ENCODE assay signal across 13 cellular contexts in the genomic region with DNA sequence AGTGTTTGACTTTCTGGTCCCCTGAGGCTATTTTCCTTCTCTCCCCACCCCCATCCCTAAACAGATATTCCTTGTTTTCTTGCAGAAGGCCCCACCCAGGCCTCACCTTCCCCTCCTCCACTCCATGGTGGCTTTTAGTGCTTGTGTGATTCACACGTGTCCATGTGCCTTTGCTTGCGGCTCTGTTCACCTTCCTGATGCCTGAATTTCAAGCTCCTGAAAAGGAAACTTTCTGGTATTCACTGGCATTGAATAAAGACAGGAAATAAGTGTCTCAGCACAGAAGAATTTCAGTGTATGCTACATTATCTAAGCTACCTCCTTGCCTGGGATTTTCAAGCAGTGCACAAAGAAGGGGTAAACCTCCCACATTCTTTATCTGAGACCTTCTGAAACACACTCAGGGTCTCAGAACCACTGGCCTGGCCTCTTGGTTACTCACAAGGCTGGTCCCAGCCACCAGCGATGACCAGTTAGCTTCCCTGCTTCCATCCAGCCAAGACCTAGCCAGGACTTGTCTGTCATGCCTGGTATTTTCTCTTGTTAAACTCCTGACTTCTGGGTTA. TPM values are rescaled to one million over a fixed set of nuclear protein-coding genes. Genes with fewer than 3 reads are reported as not detected.
DNase-seq lines count a peak whose midpoint lies in the region; ATAC-seq and TF ChIP-seq lines count a peak whose summit lies in the region.
"Had no signal": no experiment of that assay in that cellular context is flagged by ENCODE, and none has a peak within 500 bp of the region (broad histone marks: within the 10 kb centered on the region; RNA-seq: fewer than 3 reads in every experiment).

No MANE protein-coding gene starts in this region.

- peak overlapping the region; percentile 99 for H3K27ac ChIP-seq in RWPE2 (ENCODE audit: poor library complexity, severe bottlenecking)
- H3K27ac ChIP-seq: dorsolateral prefrontal cortex, neutrophil had no signal

- H3K27me3 ChIP-seq in RWPE2 (ENCODE audit: insufficient read depth, poor library complexity, severe bottlenecking) = no peaks in the 10 kb centered on the region
- H3K27me3 ChIP-seq: dorsolateral prefrontal cortex, neutrophil had no signal

- H3K4me3 ChIP-seq in RWPE2 (ENCODE audit: severe bottlenecking) (no peak overlapping the region), fibroblast of mammary gland (ENCODE audit: control insufficient read depth, low read depth, low read length) (no peak overlapping the region)
- H3K4me3 ChIP-seq: dorsolateral prefrontal cortex had no signal

- H3K9me3 Mint-ChIP-seq in progenitor cell of endocrine pancreas (ENCODE audit: low read depth) = no peaks in the 10 kb centered on the region
- H3K9me3 Mint-ChIP-seq: activated CD4-positive, alpha-beta T cell treated with anti-CD3 and anti-CD28 coated beads, Interleukin-2, amount 10 ng/mL, durations not matched to agents 24 days and 14 days had no signal

- H3K27me3 Mint-ChIP-seq in progenitor cell of endocrine pancreas = no peaks in the 10 kb centered on the region
- H3K27me3 Mint-ChIP-seq: activated CD4-positive, alpha-beta T cell treated with anti-CD3 and anti-CD28 coated beads, Interleukin-2, amount 10 ng/mL, durations not matched to agents 24 days and 14 days had no signal

- DNase-seq in GM04503 (ENCODE audit: low read depth) (peak; percentile 44), RWPE2 (ENCODE audit: low spot score) (peak; percentile 95), fibroblast of mammary gland (ENCODE audit: low read depth) (peak; percentile 36), progenitor cell of endocrine pancreas (ENCODE audit: low spot score, unreplicated experiment) (no peak), HEK293T (ENCODE audit: extremely low spot score) (no peak), NK-92 (lab: John Stamatoyannopoulos, UW; ENCODE audit: unreplicated experiment) (no peak), cerebellar nuclear complex (lab: John Stamatoyannopoulos, UW) (no peak)
- DNase-seq: activated CD4-positive, alpha-beta T cell treated with anti-CD3 and anti-CD28 coated beads, Interleukin-2, amount 10 ng/mL, durations not matched to agents 24 days and 14 days; dorsolateral prefrontal cortex; NCI-H187; stimulated activated naive CD8-positive, alpha-beta T cell treated with anti-CD3 and anti-CD28 coated beads, Interleukin-15, Interleukin-2, amounts not matched to agents 100 U/mL and 50 U/mL, for 24 hours had no signal

- TF ChIP-seq CTCF in RWPE2 (IDR thresholded peaks at IDR 0.05; ENCODE audit: poor library complexity, severe bottlenecking) = no peak
- TF ChIP-seq CTCF in fibroblast of mammary gland (conservative IDR thresholded peaks at IDR 0.05; ENCODE audit: control insufficient read depth, insufficient read depth, low read depth, low read length) = no peak
- TF ChIP-seq CTCF in progenitor cell of endocrine pancreas (IDR thresholded peaks at IDR 0.05; ENCODE audit: unreplicated experiment) = no peak

- no peaks in the 10 kb centered on the region for H3K9me3 ChIP-seq in RWPE2 (ENCODE audit: severe bottlenecking)
- H3K9me3 ChIP-seq: neutrophil had no signal

- H3K4me3 Mint-ChIP-seq in progenitor cell of endocrine pancreas (ENCODE audit: low read depth) = no peak overlapping the region
- H3K4me3 Mint-ChIP-seq: activated CD4-positive, alpha-beta T cell treated with anti-CD3 and anti-CD28 coated beads, Interleukin-2, amount 10 ng/mL, durations not matched to agents 24 days and 14 days had no signal

- peaks cover 14% of the 10 kb centered on the region for H3K4me1 Mint-ChIP-seq in progenitor cell of endocrine pancreas (ENCODE audit: low read depth)
- H3K4me1 Mint-ChIP-seq: activated CD4-positive, alpha-beta T cell treated with anti-CD3 and anti-CD28 coated beads, Interleukin-2, amount 10 ng/mL, durations not matched to agents 24 days and 14 days had no signal

- H3K27ac Mint-ChIP-seq in progenitor cell of endocrine pancreas = peak overlapping the region; percentile 86
- H3K27ac Mint-ChIP-seq: activated CD4-positive, alpha-beta T cell treated with anti-CD3 and anti-CD28 coated beads, Interleukin-2, amount 10 ng/mL, durations not matched to agents 24 days and 14 days had no signal

- peaks cover 20% of the 10 kb centered on the region for H3K4me1 ChIP-seq in RWPE2 (ENCODE audit: insufficient read depth, poor library complexity, severe bottlenecking)

- CTCF ChIA-PET in HEK293T (lab: Yijun Ruan, JAX) = no interaction called here

- ATAC-seq in RWPE2 (ENCODE audit: low read depth) = peak; percentile 95
- no peak for ATAC-seq in GM18868 (IDR thresholded peaks at IDR 0.05; ENCODE audit: unreplicated experiment)
- ATAC-seq: stimulated activated naive CD8-positive, alpha-beta T cell treated with anti-CD3 and anti-CD28 coated beads, Interleukin-15, Interleukin-2, amounts not matched to agents 100 U/mL and 50 U/mL, for 24 hours had no signal

- H3K36me3 Mint-ChIP-seq in progenitor cell of endocrine pancreas (ENCODE audit: insufficient read depth) = no peaks in the 10 kb centered on the region

- POLR2A ChIA-PET in HEK293T (lab: Yijun Ruan, JAX) = no interaction called here

- no peaks in the 10 kb centered on the region for H3K36me3 ChIP-seq in RWPE2 (ENCODE audit: low read depth)
- H3K36me3 ChIP-seq: neutrophil had no signal

TF ChIP-seq in HEK293T, 16 proteins besides CTCF, POLR2A, EP300 and RAD21:
- TF ChIP-seq ZNF384 (IDR thresholded peaks at IDR 0.05) (no peak), L3MBTL2 (conservative IDR thresholded peaks at IDR 0.05) (no peak), ELF4 (IDR thresholded peaks at IDR 0.05) (no peak), BHLHE40 (IDR thresholded peaks at IDR 0.05; ENCODE audit: borderline replicate concordance) (no peak), FOXA1 (IDR thresholded peaks at IDR 0.05) (no peak), FOXK2 (IDR thresholded peaks at IDR 0.05) (no peak), FOXM1 (IDR thresholded peaks at IDR 0.05; ENCODE audit: borderline replicate concordance) (no peak), CTBP1 (IDR thresholded peaks at IDR 0.05; ENCODE audit: borderline replicate concordance) (no peak), LEF1 (IDR thresholded peaks at IDR 0.05; ENCODE audit: borderline replicate concordance) (no peak), TARDBP (IDR thresholded peaks at IDR 0.05) (no peak), ARNT (IDR thresholded peaks at IDR 0.05) (no peak), HDGF (IDR thresholded peaks at IDR 0.05; ENCODE audit: borderline replicate concordance) (no peak), SUZ12 (IDR thresholded peaks at IDR 0.05) (no peak), NFRKB (IDR thresholded peaks at IDR 0.05) (no peak), SP1 (IDR thresholded peaks at IDR 0.05) (no peak)
- TF ChIP-seq, protein P1, sequence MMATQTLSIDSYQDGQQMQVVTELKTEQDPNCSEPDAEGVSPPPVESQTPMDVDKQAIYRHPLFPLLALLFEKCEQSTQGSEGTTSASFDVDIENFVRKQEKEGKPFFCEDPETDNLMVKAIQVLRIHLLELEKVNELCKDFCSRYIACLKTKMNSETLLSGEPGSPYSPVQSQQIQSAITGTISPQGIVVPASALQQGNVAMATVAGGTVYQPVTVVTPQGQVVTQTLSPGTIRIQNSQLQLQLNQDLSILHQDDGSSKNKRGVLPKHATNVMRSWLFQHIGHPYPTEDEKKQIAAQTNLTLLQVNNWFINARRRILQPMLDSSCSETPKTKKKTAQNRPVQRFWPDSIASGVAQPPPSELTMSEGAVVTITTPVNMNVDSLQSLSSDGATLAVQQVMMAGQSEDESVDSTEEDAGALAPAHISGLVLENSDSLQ (IDR thresholded peaks at IDR 0.05) = no peak

RNA-seq across cellular contexts. Expression of a gene that starts 17.2 kb away (rescaled TPM):
- total RNA-seq in progenitor cell of endocrine pancreas = 87.6 and 99.1 TPM in 2 replicates

Comparison
In these comparisons a context has a peak if more than half of its experiments do, and no peak if none do; other contexts are left out.
1. DNase-seq: peak in GM04503 (single experiment), RWPE2 (single experiment) and fibroblast of mammary gland (single experiment); none in progenitor cell of endocrine pancreas (single experiment), HEK293T (single experiment), NK-92 (single experiment) and cerebellar nuclear complex (0 of 2).